Comparison of ENCODE assay signal across 16 cellular contexts in genomic region chr2:157329524-157329923, GRCh38. TPM values are rescaled to one million over a fixed set of nuclear protein-coding genes. Genes with fewer than 3 reads are reported as not detected.
DNase-seq lines count a peak whose midpoint lies in the region; ATAC-seq and TF ChIP-seq lines count a peak whose summit lies in the region.
"Had no signal": no experiment of that assay in that cellular context is flagged by ENCODE, and none has a peak within 500 bp of the region (broad histone marks: within the 10 kb centered on the region; RNA-seq: fewer than 3 reads in every experiment).

No MANE protein-coding gene starts in this region.

- H3K4me3 Mint-ChIP-seq in activated naive CD4-positive, alpha-beta T cell treated with anti-CD3 and anti-CD28 coated beads, Interleukin-2, amount 10 ng/mL, durations not matched to agents 7 days and 5 days = no peak overlapping the region
- H3K4me3 Mint-ChIP-seq: neural crest cell had no signal

- ATAC-seq in foreskin keratinocyte = no peak

- no peak overlapping the region for H3K9ac ChIP-seq in mucosa of rectum (ENCODE audit: low read depth in 1 of 2, low read length in 2 of 2)
- H3K9ac ChIP-seq: BLaER1 treated with 17β-estradiol and CSF1 and Interleukin-3, amounts not matched to agents 10 nM and 100 nM had no signal

- H3K27ac ChIP-seq in mucosa of rectum (ENCODE audit: low read depth in 2 of 2, low read length in 2 of 2) (peak overlapping the region; percentile 62 to 63), foreskin keratinocyte (no peak overlapping the region)
- H3K27ac ChIP-seq: BLaER1 treated with 17β-estradiol and CSF1 and Interleukin-3, amounts not matched to agents 10 nM and 100 nM; vagina had no signal

- no peaks in the 10 kb centered on the region for H3K36me3 ChIP-seq in mucosa of rectum (ENCODE audit: control insufficient read depth in 2 of 2, insufficient read depth in 2 of 2, low read length in 2 of 2)
- H3K36me3 ChIP-seq: vagina had no signal

- H3K27me3 ChIP-seq in mucosa of rectum (ENCODE audit: control insufficient read depth in 2 of 2, insufficient read depth in 2 of 2, low read length in 2 of 2) (no peaks in the 10 kb centered on the region), foreskin keratinocyte (peaks cover 8% of the 10 kb centered on the region)
- H3K27me3 ChIP-seq: BLaER1 treated with 17β-estradiol and CSF1 and Interleukin-3, amounts not matched to agents 10 nM and 100 nM; vagina had no signal

- H3K27ac Mint-ChIP-seq in activated naive CD4-positive, alpha-beta T cell treated with anti-CD3 and anti-CD28 coated beads, Interleukin-2, amount 10 ng/mL, durations not matched to agents 7 days and 5 days = no peak overlapping the region

- H3K9me3 Mint-ChIP-seq in activated naive CD4-positive, alpha-beta T cell treated with anti-CD3 and anti-CD28 coated beads, Interleukin-2, amount 10 ng/mL, durations not matched to agents 7 days and 5 days = no peaks in the 10 kb centered on the region
- H3K9me3 Mint-ChIP-seq: neural crest cell had no signal

- CTCF ChIA-PET in activated naive CD4-positive, alpha-beta T cell treated with anti-CD3 and anti-CD28 coated beads, Interleukin-2, amount 10 ng/mL, durations not matched to agents 7 days and 5 days (lab: Charles Lee) = interaction anchor here (0.9 to 9.8 kb wide), 7 partner anchors 8 to 267 kb away, joined by 3 to 112 read pairs (median 4); partner anchors contain the start of gene CYTIP

- no peak overlapping the region for H3K4me3 ChIP-seq in mucosa of rectum (ENCODE audit: low read length in 2 of 2)
- H3K4me3 ChIP-seq: BLaER1 treated with 17β-estradiol and CSF1 and Interleukin-3, amounts not matched to agents 10 nM and 100 nM; vagina had no signal

- peak; percentile 13 for DNase-seq in Caki2 (ENCODE audit: low read depth)
- DNase-seq in NCI-H2029 (lab: John Stamatoyannopoulos, UW) = peak; percentile 84
- DNase-seq in SHP77 (lab: John Stamatoyannopoulos, UW) = peak; percentile 55 to 81
- DNase-seq in middle frontal gyrus (ENCODE audit: extremely low spot score, low spot score) = no peak
- DNase-seq in foreskin keratinocyte = no peak
- no peak for DNase-seq in T-helper 2 cell
- no peak for DNase-seq in activated naive CD4-positive, alpha-beta T cell treated with anti-CD3 and anti-CD28 coated beads, Interleukin-2, amount 10 ng/mL, durations not matched to agents 7 days and 5 days
- DNase-seq: activated CD4-positive, alpha-beta T cell treated with anti-CD3 and anti-CD28 coated beads for 1 hour; activated effector memory CD4-positive, alpha-beta T cell treated with anti-CD3 and anti-CD28 coated beads, Interleukin-2, amount 50 U/mL, for 16 hours; NCI-H82; stimulated activated CD4-positive, alpha-beta T cell treated with anti-CD3 and anti-CD28 coated beads, Interleukin-12 subunit alpha, Interleukin-12 subunit beta, amount 100 ng/mL, for 4 hours had no signal

- no peak for TF ChIP-seq CTCF in foreskin keratinocyte (conservative IDR thresholded peaks at IDR 0.05)

- in situ Hi-C loops in Caki2 (cut with HindIII; ENCODE audit: low pct_unique_long_range_greater_than_20kb, low sequenced_read_pairs) = no loop called here

- H3K4me1 ChIP-seq in mucosa of rectum (ENCODE audit: control insufficient read depth in 2 of 2, insufficient read depth in 2 of 2, low read length in 2 of 2) = peaks cover 13 to 14% of the 10 kb centered on the region in 2 donors
- no peaks in the 10 kb centered on the region for H3K4me1 ChIP-seq in foreskin keratinocyte
- H3K4me1 ChIP-seq: vagina had no signal

- H3K4me1 Mint-ChIP-seq in activated naive CD4-positive, alpha-beta T cell treated with anti-CD3 and anti-CD28 coated beads, Interleukin-2, amount 10 ng/mL, durations not matched to agents 7 days and 5 days = peaks cover 72% of the 10 kb centered on the region

- H3K9me3 ChIP-seq in mucosa of rectum (ENCODE audit: control insufficient read depth in 2 of 2, low read length in 2 of 2) = no peaks in the 10 kb centered on the region
- H3K9me3 ChIP-seq: BLaER1 treated with 17β-estradiol and CSF1 and Interleukin-3, amounts not matched to agents 10 nM and 100 nM; vagina had no signal

- no peaks in the 10 kb centered on the region for H3K27me3 Mint-ChIP-seq in activated naive CD4-positive, alpha-beta T cell treated with anti-CD3 and anti-CD28 coated beads, Interleukin-2, amount 10 ng/mL, durations not matched to agents 7 days and 5 days

- peaks cover 14% of the 10 kb centered on the region for H3K36me3 Mint-ChIP-seq in activated naive CD4-positive, alpha-beta T cell treated with anti-CD3 and anti-CD28 coated beads, Interleukin-2, amount 10 ng/mL, durations not matched to agents 7 days and 5 days

RNA-seq across cellular contexts. Expression of gene ERMN, which starts 3.9 kb away (rescaled TPM):
- total RNA-seq in Caki2 (2014; rRNA removed; shearing (Covaris generic); ENCODE audit: low replicate concordance) = not detected in 2 replicates
- total RNA-seq in foreskin keratinocyte = not detected in 2 replicates
- polyA plus RNA-seq in foreskin keratinocyte = not detected in 2 replicates
- total RNA-seq: vagina had no signal
- polyA plus RNA-seq: keratinocyte had no signal

Comparison
In these comparisons a context has a peak if more than half of its experiments do, and no peak if none do; other contexts are left out.
1. DNase-seq: peak in Caki2 (single experiment), NCI-H2029 (single experiment) and SHP77 (2 of 2); none in middle frontal gyrus (single experiment), foreskin keratinocyte (0 of 2), T-helper 2 cell (0 of 5) and activated naive CD4-positive, alpha-beta T cell treated with anti-CD3 and anti-CD28 coated beads, Interleukin-2, amount 10 ng/mL, durations not matched to agents 7 days and 5 days (single experiment).